In the genomic region with DNA sequence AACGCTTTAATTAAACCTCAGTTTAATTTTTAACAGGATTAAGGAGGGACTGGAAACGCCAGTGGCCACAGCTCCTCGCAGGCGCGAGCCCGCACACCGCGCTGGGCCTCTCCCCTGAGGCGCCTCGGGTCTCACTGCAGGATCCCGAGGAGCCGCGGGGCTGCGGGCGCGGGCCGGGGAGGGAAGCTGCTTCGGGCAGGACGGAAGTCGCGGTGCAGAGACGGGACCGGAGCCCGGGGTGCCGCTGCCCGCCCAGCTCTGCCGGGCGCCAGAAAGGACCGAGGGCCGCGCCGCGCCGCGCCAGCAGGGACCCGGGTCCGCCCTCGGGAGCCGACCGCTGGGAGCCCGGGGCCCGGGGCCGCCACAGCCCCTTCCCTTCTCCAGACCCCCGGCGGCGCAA, we compare ENCODE assay signal across 8 cellular contexts. TPM values are rescaled to one million over a fixed set of nuclear protein-coding genes. Genes with fewer than 3 reads are reported as not detected.
DNase-seq lines count a peak whose midpoint lies in the region; ATAC-seq and TF ChIP-seq lines count a peak whose summit lies in the region.
"Not testable (repeated sequence)": the region's sequence is repeated elsewhere in the genome, so short reads cannot be mapped to it uniquely, and the experiment has no call there.

No MANE protein-coding gene starts in this region.

- peaks cover 31% of the 10 kb centered on the region for H3K4me1 Mint-ChIP-seq in CD8-positive, alpha-beta T cell (ENCODE audit: low read depth)
- peaks cover 25 to 35% (median 26%) of the 10 kb centered on the region in 3 donors for H3K4me1 Mint-ChIP-seq in T-cell

- not testable (repeated sequence) for H3K36me3 ChIP-seq in CD8-positive, alpha-beta T cell (ENCODE audit: insufficient read depth, low read length)

- peak; percentile 49 for ATAC-seq in CD8-positive, alpha-beta T cell
- ATAC-seq in GM19035 (IDR thresholded peaks at IDR 0.05; ENCODE audit: unreplicated experiment) (peak; percentile 54), GM21528 (IDR thresholded peaks at IDR 0.05; ENCODE audit: low FRiP score, unreplicated experiment) (peak; percentile 71), HG02884 (IDR thresholded peaks at IDR 0.05; ENCODE audit: unreplicated experiment) (peak; percentile 35), HG03342 (IDR thresholded peaks at IDR 0.05; ENCODE audit: unreplicated experiment) (peak; percentile 45), T-cell (replicated peaks in 1 of 4) (peak; percentile 58 to 77 (median 73)), foreskin keratinocyte (peak; percentile 81), omental fat pad (ENCODE audit: low FRiP score) (peak; percentile 67)

- intact Hi-C loops in CD8-positive, alpha-beta T cell (cut with DNase I, micrococcal nuclease), result loop anchor here in 1 of 2 experiments (5.0 kb wide), 1 partner anchor 161 kb away; a partner anchor contains a TSS

- not testable (repeated sequence) for H3K27me3 Mint-ChIP-seq in CD8-positive, alpha-beta T cell (ENCODE audit: low read depth); T-cell

- H3K27me3 ChIP-seq in CD8-positive, alpha-beta T cell (ENCODE audit: insufficient read depth, low read length); foreskin keratinocyte: not testable (repeated sequence)

- H3K27ac Mint-ChIP-seq in CD8-positive, alpha-beta T cell; T-cell: not testable (repeated sequence)

- TF ChIP-seq CTCF in CD8-positive, alpha-beta T cell (IDR thresholded peaks at IDR 0.05); foreskin keratinocyte (conservative IDR thresholded peaks at IDR 0.05); omental fat pad (IDR thresholded peaks at IDR 0.05): not testable (repeated sequence)

- POLR2A ChIA-PET in CD8-positive, alpha-beta T cell (lab: Charles Lee); T-cell (lab: Charles Lee): not testable (repeated sequence)

- DNase-seq in CD8-positive, alpha-beta T cell; T-cell; foreskin keratinocyte; omental fat pad (ENCODE audit: low spot score): not testable (repeated sequence)

- not testable (repeated sequence) for H3K9me3 ChIP-seq in CD8-positive, alpha-beta T cell (ENCODE audit: low read length)

- H3K4me3 Mint-ChIP-seq in CD8-positive, alpha-beta T cell; T-cell: not testable (repeated sequence)

- H3K27ac ChIP-seq in CD8-positive, alpha-beta T cell (ENCODE audit: low read depth, low read length); foreskin keratinocyte: not testable (repeated sequence)

- H3K36me3 Mint-ChIP-seq in CD8-positive, alpha-beta T cell, result peaks cover 22% of the 10 kb centered on the region
- peaks cover 24% of the 10 kb centered on the region for H3K36me3 Mint-ChIP-seq in T-cell

- CTCF ChIA-PET in CD8-positive, alpha-beta T cell (lab: Charles Lee); T-cell (lab: Charles Lee): not testable (repeated sequence)

- not testable (repeated sequence) for H3K4me1 ChIP-seq in CD8-positive, alpha-beta T cell (ENCODE audit: insufficient read depth, low read length); foreskin keratinocyte

- H3K4me3 ChIP-seq in CD8-positive, alpha-beta T cell (ENCODE audit: low read depth, low read length), result not testable (repeated sequence)

- H3K9me3 Mint-ChIP-seq in CD8-positive, alpha-beta T cell, result peaks cover 17% of the 10 kb centered on the region
- H3K9me3 Mint-ChIP-seq in T-cell, result peaks cover 5 to 16% (median 12%) of the 10 kb centered on the region in 3 donors

RNA-seq across cellular contexts. Expression of a gene that starts 0.4 kb away (rescaled TPM):
- total RNA-seq in CD8-positive, alpha-beta T cell, result 10 to 100 TPM; 22.4 to 23.4 TPM
- total RNA-seq in T-cell (10 to 100 TPM; 17.0 to 22.1 (median 18.3) TPM), foreskin keratinocyte (14.9 and 15.1 TPM in 2 replicates), omental fat pad (10 to 100 TPM; 18.6 to 40.5 (median 24.0) TPM)
- polyA plus RNA-seq in foreskin keratinocyte, result 1.5 and 1.9 TPM in 2 replicates
